In genomic region chr2:54191361-54192130, GRCh38 we compare ENCODE assay signal across 25 cellular contexts.
"Had no signal": no experiment of that assay in that cellular context is flagged by ENCODE, and none has a peak within 500 bp of the region (broad histone marks: within the 10 kb centered on the region; RNA-seq: fewer than 3 reads in every experiment).

No MANE protein-coding gene starts in this region.

- FAIRE-seq: kidney had no signal

- H3K27ac ChIP-seq: dorsolateral prefrontal cortex, hepatocyte, left ventricle myocardium inferior, lower lobe of right lung, parathyroid adenoma, prostate gland, spleen, stomach, thoracic aorta, transverse colon had no signal

- H3K4me3 ChIP-seq: dorsolateral prefrontal cortex, hepatocyte, left ventricle myocardium inferior, lower lobe of right lung, prostate gland, spleen, stomach, thoracic aorta, transverse colon had no signal

- H3K9me3 ChIP-seq: left ventricle myocardium inferior, lower lobe of right lung, prostate gland, spleen, stomach, thoracic aorta, transverse colon had no signal

- H3K4me1 ChIP-seq: left ventricle myocardium inferior, lower lobe of right lung, parathyroid adenoma, prostate gland, spleen, stomach, transverse colon had no signal

- DNase-seq: cortex of kidney; dorsolateral prefrontal cortex; effector CD8-positive, alpha-beta T cell; foreskin melanocyte; head of caudate nucleus; kidney; left cardiac atrium; left ventricle myocardium inferior; lower lobe of right lung; mesenchymal stem cell; midbrain; spleen; stimulated activated CD4-positive, alpha-beta T cell treated with anti-CD3 and anti-CD28 coated beads, Interleukin-15, amount 100 ng/mL, for 24 hours; stimulated activated CD4-positive, alpha-beta T cell treated with anti-CD3 and anti-CD28 coated beads, Interleukin-1b, Interleukin-23, amount 100 ng/mL, for 48 hours; stimulated activated CD4-positive, alpha-beta T cell treated with anti-CD3 and anti-CD28 coated beads, Interleukin-4, amount 100 ng/mL, for 24 hours; stomach; substantia nigra; transverse colon had no signal

- H3K4me2 ChIP-seq: hepatocyte had no signal

- H3K9me3 Mint-ChIP-seq: nephron; stimulated activated memory B cell treated with anti-CD40 and anti-IgM and Interleukin-4, amounts not matched to agents 10 μg/mL and 1 μg/mL and 100 μg/mL, for 72 hours had no signal

- ATAC-seq: left cardiac atrium; lower lobe of right lung; sciatic nerve; stimulated activated memory B cell treated with anti-CD40 and anti-IgM and Interleukin-4, amounts not matched to agents 10 μg/mL and 1 μg/mL and 100 μg/mL, for 72 hours had no signal

- H3K4me3 Mint-ChIP-seq: nephron; stimulated activated memory B cell treated with anti-CD40 and anti-IgM and Interleukin-4, amounts not matched to agents 10 μg/mL and 1 μg/mL and 100 μg/mL, for 72 hours had no signal

- H3K9ac ChIP-seq: parathyroid adenoma had no signal

- H3K27ac Mint-ChIP-seq: nephron; stimulated activated memory B cell treated with anti-CD40 and anti-IgM and Interleukin-4, amounts not matched to agents 10 μg/mL and 1 μg/mL and 100 μg/mL, for 72 hours had no signal

- H3K27me3 ChIP-seq: dorsolateral prefrontal cortex, hepatocyte, spleen, stomach, transverse colon had no signal

- H3K27me3 Mint-ChIP-seq: stimulated activated memory B cell treated with anti-CD40 and anti-IgM and Interleukin-4, amounts not matched to agents 10 μg/mL and 1 μg/mL and 100 μg/mL, for 72 hours had no signal

- H3K36me3 ChIP-seq: lower lobe of right lung, prostate gland, thoracic aorta, transverse colon had no signal

- H2AFZ ChIP-seq: hepatocyte, parathyroid adenoma had no signal

- H3K4me1 Mint-ChIP-seq: nephron; stimulated activated memory B cell treated with anti-CD40 and anti-IgM and Interleukin-4, amounts not matched to agents 10 μg/mL and 1 μg/mL and 100 μg/mL, for 72 hours had no signal

- H3K79me2 ChIP-seq: hepatocyte, parathyroid adenoma had no signal
